In the genomic region with DNA sequence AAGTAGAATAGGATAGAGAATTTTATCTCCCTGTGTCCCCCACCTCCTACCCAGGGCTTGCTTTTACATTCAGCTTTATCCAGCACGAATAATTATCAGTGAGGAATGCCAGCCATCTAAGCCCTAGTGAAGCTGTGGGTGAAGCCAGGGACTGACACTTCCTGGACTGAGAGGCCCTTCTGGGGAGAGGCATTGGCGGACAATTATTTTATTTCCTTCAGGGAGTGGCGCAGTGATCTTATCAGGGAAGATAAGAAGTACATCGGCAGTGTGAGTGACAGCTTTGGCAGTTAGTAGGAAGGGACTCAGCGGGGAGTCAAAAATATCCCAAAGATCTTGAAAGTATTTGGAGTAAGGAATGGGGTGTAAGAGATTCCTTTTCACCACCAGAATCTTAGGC, we compare ENCODE assay signal across 12 cellular contexts. TPM values are rescaled to one million over a fixed set of nuclear protein-coding genes. Genes with fewer than 3 reads are reported as not detected.
A peak's percentile ranks its signal among the peaks of the same experiment; 100 is the strongest.
DNase-seq lines count a peak whose midpoint lies in the region; ATAC-seq and TF ChIP-seq lines count a peak whose summit lies in the region.
"Had no signal": no experiment of that assay in that cellular context is flagged by ENCODE, and none has a peak within 500 bp of the region (broad histone marks: within the 10 kb centered on the region; RNA-seq: fewer than 3 reads in every experiment).

No MANE protein-coding gene starts in this region.

- no peaks in the 10 kb centered on the region for H3K9me3 ChIP-seq in mucosa of descending colon
- H3K9me3 ChIP-seq: breast epithelium had no signal

- H3K4me3 ChIP-seq in AG10803 (ENCODE audit: low read length) (no peak overlapping the region), mucosa of descending colon (no peak overlapping the region)

- ATAC-seq in mucosa of descending colon = peak; percentile 95
- no peak for ATAC-seq in HG02973 (IDR thresholded peaks at IDR 0.05; ENCODE audit: unreplicated experiment)
- ATAC-seq: natural killer cell treated with Interleukin-12 subunit alpha and Interleukin-12 subunit beta and Interleukin-15 and Interleukin-18, amount 100 ng/mL, for 72 hours had no signal

- intact Hi-C loops in mucosa of descending colon (cut with DNase I, micrococcal nuclease) = no loop called here

- DNase-seq in AG10803 (ENCODE audit: low read depth) = peak; percentile 32
- DNase-seq in OCI-M1 (lab: John Stamatoyannopoulos, UW) = peak; percentile 36
- DNase-seq in dermis blood vessel endothelial cell = peak; percentile 4
- DNase-seq in mucosa of descending colon = peak in 2 of 3 donors; percentile 26 to 64
- no peak for DNase-seq in NCI-H1417 (lab: John Stamatoyannopoulos, UW)
- no peak for DNase-seq in Ammon's horn (ENCODE audit: low spot score)
- no peak for DNase-seq in NCI-H748 (lab: John Stamatoyannopoulos, UW; ENCODE audit: unreplicated experiment)
- DNase-seq: GF-D8 had no signal

- TF ChIP-seq CTCF in AG10803 (conservative IDR thresholded peaks at IDR 0.05; ENCODE audit: low read length) (no peak), mucosa of descending colon (IDR thresholded peaks at IDR 0.05) (no peak)

- no peaks in the 10 kb centered on the region for H3K36me3 ChIP-seq in mucosa of descending colon (ENCODE audit: low read depth)
- H3K36me3 ChIP-seq: breast epithelium, WERI-Rb-1 had no signal

- H3K4me1 ChIP-seq in mucosa of descending colon (ENCODE audit: low read depth) = no peaks in the 10 kb centered on the region
- H3K4me1 ChIP-seq: breast epithelium had no signal

RNA-seq across cellular contexts. Expression of gene RPS23, which starts 34.9 kb away (rescaled TPM):
- total RNA-seq in dermis blood vessel endothelial cell = 3,030 and 3,622 TPM in 2 replicates
- 1,000 to 10,000 TPM; 1,146 to 1,498 (median 1,222) TPM for total RNA-seq in mucosa of descending colon

Comparison
In these comparisons a context has a peak if more than half of its experiments do, and no peak if none do; other contexts are left out.
1. DNase-seq: peak in AG10803 (single experiment), OCI-M1 (single experiment), dermis blood vessel endothelial cell (single experiment) and mucosa of descending colon (2 of 3); none in NCI-H1417 (0 of 3), Ammon's horn (single experiment) and NCI-H748 (single experiment).